In genomic region chr6:46789434-46790358, GRCh38 we compare ENCODE assay signal across 22 cellular contexts. TPM values are rescaled to one million over a fixed set of nuclear protein-coding genes. Genes with fewer than 3 reads are reported as not detected.
DNase-seq lines count a peak whose midpoint lies in the region; ATAC-seq, FAIRE-seq and TF ChIP-seq lines count a peak whose summit lies in the region.
"Had no signal": no experiment of that assay in that cellular context is flagged by ENCODE, and none has a peak within 500 bp of the region (broad histone marks: within the 10 kb centered on the region; RNA-seq: fewer than 3 reads in every experiment).

No MANE protein-coding gene starts in this region.

- H3K27me3 Mint-ChIP-seq in activated CD8-positive, alpha-beta T cell treated with anti-CD3 and anti-CD28 coated beads, Interleukin-2, amount 10 ng/mL, durations not matched to agents 7 days and 5 days (ENCODE audit: low read depth), result no peaks in the 10 kb centered on the region
- H3K27me3 Mint-ChIP-seq: IgD-negative memory B cell had no signal

- no peak overlapping the region for H3K27ac ChIP-seq in GM23248
- H3K27ac ChIP-seq: BLaER1 had no signal

- H3F3A ChIP-seq in GM23248 (ENCODE audit: insufficient read depth), result no peaks in the 10 kb centered on the region

- no peaks in the 10 kb centered on the region for H3K4me1 ChIP-seq in GM23248 (ENCODE audit: insufficient read depth)
- H3K4me1 ChIP-seq: BLaER1 had no signal

- no peaks in the 10 kb centered on the region for H3K36me3 ChIP-seq in bronchial epithelial cell (ENCODE audit: control insufficient read depth, insufficient read depth, low read length)
- no peaks in the 10 kb centered on the region for H3K36me3 ChIP-seq in GM23248 (ENCODE audit: low read depth)
- H3K36me3 ChIP-seq: BLaER1 had no signal

- CTCF ChIA-PET in activated CD8-positive, alpha-beta T cell treated with anti-CD3 and anti-CD28 coated beads, Interleukin-2, amount 10 ng/mL, durations not matched to agents 7 days and 5 days (lab: Charles Lee), result no interaction called here

- intact Hi-C loops in left colon (cut with DNase I, micrococcal nuclease), result no loop called here

- H3K27me3 ChIP-seq in bronchial epithelial cell (ENCODE audit: control insufficient read depth, insufficient read depth, low read length), result no peaks in the 10 kb centered on the region
- no peaks in the 10 kb centered on the region for H3K27me3 ChIP-seq in GM23248 (replicated peaks; ENCODE audit: insufficient read depth)
- H3K27me3 ChIP-seq: BLaER1 had no signal

- no peaks in the 10 kb centered on the region for H3K36me3 Mint-ChIP-seq in activated CD8-positive, alpha-beta T cell treated with anti-CD3 and anti-CD28 coated beads, Interleukin-2, amount 10 ng/mL, durations not matched to agents 7 days and 5 days (ENCODE audit: low read depth)
- H3K36me3 Mint-ChIP-seq: IgD-negative memory B cell had no signal

- WGBS in GM23248 (ENCODE audit: low coverage in 1 of 2, low lambda C conversion rate in 2 of 2, missing lambda C conversion rate in 2 of 2), 2 experiments, result 38 to 52% methylated on average over 4 of the region's 4 CpGs

- POLR2A ChIA-PET in activated CD8-positive, alpha-beta T cell treated with anti-CD3 and anti-CD28 coated beads, Interleukin-2, amount 10 ng/mL, durations not matched to agents 7 days and 5 days (lab: Charles Lee), result no interaction called here

- no peak overlapping the region for H2AFZ ChIP-seq in GM23248
- H2AFZ ChIP-seq: GM23338 had no signal

- no peaks in the 10 kb centered on the region for H3K9me2 ChIP-seq in GM23248 (ENCODE audit: insufficient read depth)

- no peaks in the 10 kb centered on the region for H3K79me2 ChIP-seq in GM23248 (ENCODE audit: insufficient read depth)

- TF ChIP-seq CTCF in bronchial epithelial cell (IDR thresholded peaks at IDR 0.05; ENCODE audit: insufficient read depth, low read length, severe bottlenecking), result no peak
- TF ChIP-seq CTCF in GM13977 (IDR thresholded peaks at IDR 0.05; ENCODE audit: extremely low read depth, insufficient read depth, missing control alignments), result no peak

- no peaks in the 10 kb centered on the region for H3K9me3 ChIP-seq in GM23248 (ENCODE audit: low read depth)
- H3K9me3 ChIP-seq: BLaER1 had no signal

- no peak overlapping the region for H3K4me2 ChIP-seq in GM23248 (ENCODE audit: unreplicated experiment)
- H3K4me2 ChIP-seq: BLaER1, GM23338 had no signal

- no peaks in the 10 kb centered on the region for H3K9me3 Mint-ChIP-seq in activated CD8-positive, alpha-beta T cell treated with anti-CD3 and anti-CD28 coated beads, Interleukin-2, amount 10 ng/mL, durations not matched to agents 7 days and 5 days (ENCODE audit: insufficient read depth)
- H3K9me3 Mint-ChIP-seq: CD4-positive, alpha-beta T cell; GM23338; IgD-negative memory B cell had no signal

- no peak overlapping the region for H3K4me3 Mint-ChIP-seq in activated CD8-positive, alpha-beta T cell treated with anti-CD3 and anti-CD28 coated beads, Interleukin-2, amount 10 ng/mL, durations not matched to agents 7 days and 5 days
- H3K4me3 Mint-ChIP-seq: CD4-positive, alpha-beta T cell; GM23338; IgD-negative memory B cell had no signal

- H3K4me3 ChIP-seq in bronchial epithelial cell (ENCODE audit: low read depth, low read length), result no peak overlapping the region
- H3K4me3 ChIP-seq in GM23248, result no peak overlapping the region
- H3K4me3 ChIP-seq: BLaER1, GM23338 had no signal

- DNase-seq in NOMO-1 treated with DMSO at 0.1 percent for 48 hours (lab: John Stamatoyannopoulos, UW; ENCODE audit: unreplicated experiment) (peak; percentile 93), bronchial epithelial cell (ENCODE audit: low read depth) (no peak), left colon (peak in 1 of 2 donors; percentile 16), GM13977 (ENCODE audit: low spot score) (no peak), NCI-H524 (lab: John Stamatoyannopoulos, UW) (no peak), GM23248 (no peak)
- no peak for DNase-seq in activated CD8-positive, alpha-beta T cell treated with anti-CD3 and anti-CD28 coated beads, Interleukin-2, amount 10 ng/mL, durations not matched to agents 7 days and 5 days
- DNase-seq: CD4-positive, alpha-beta T cell; COR-L47; DMS 273 treated with DMSO at 0.1 percent for 48 hours; DMS79 treated with DMSO at 0.1 percent for 48 hours; Karpas-422; NCI-H1694; NCI-H2081; NCI-H2171; NCI-H526 treated with DMSO at 0.1 percent for 48 hours had no signal

- no peaks in the 10 kb centered on the region for H4K20me1 ChIP-seq in GM23248 (ENCODE audit: insufficient read depth)
- H4K20me1 ChIP-seq: BLaER1 had no signal

- in situ Hi-C loops in GM13977 (cut with MboI; ENCODE audit: low pct_unique_long_range_greater_than_20kb, low sequenced_read_pairs, unreplicated experiment), result no loop called here
- in situ Hi-C loops in GM23248 (cut with MboI), result loop anchor here (25.0 kb wide), 1 partner anchor 377 kb away; no protein-coding TSS in a partner anchor

- no peak overlapping the region for H3K9ac ChIP-seq in GM23248
- H3K9ac ChIP-seq: BLaER1 had no signal

- peak; percentile 85 for ATAC-seq in left colon
- no peak for ATAC-seq in activated CD8-positive, alpha-beta T cell treated with anti-CD3 and anti-CD28 coated beads, Interleukin-2, amount 10 ng/mL, durations not matched to agents 7 days and 5 days
- ATAC-seq: GM23338, Panc1, SK-N-SH treated with all-trans-retinoic acid at 6 μM for 48 hours had no signal

- H3K4me1 Mint-ChIP-seq in activated CD8-positive, alpha-beta T cell treated with anti-CD3 and anti-CD28 coated beads, Interleukin-2, amount 10 ng/mL, durations not matched to agents 7 days and 5 days (ENCODE audit: low read depth), result no peaks in the 10 kb centered on the region
- H3K4me1 Mint-ChIP-seq: GM23338, IgD-negative memory B cell had no signal

- peak; percentile 43 for FAIRE-seq in bronchial epithelial cell (lab: Jason Lieb, UNC)

- no peak overlapping the region for H3K27ac Mint-ChIP-seq in activated CD8-positive, alpha-beta T cell treated with anti-CD3 and anti-CD28 coated beads, Interleukin-2, amount 10 ng/mL, durations not matched to agents 7 days and 5 days
- H3K27ac Mint-ChIP-seq: CD4-positive, alpha-beta T cell; GM23338; IgD-negative memory B cell had no signal

RNA-seq across cellular contexts. Expression of gene MEP1A, which starts 3.5 kb away (rescaled TPM):
- not detected in 2 replicates for total RNA-seq in bronchial epithelial cell
- 100 to 1,000 TPM; 197 to 412 TPM for total RNA-seq in left colon
- total RNA-seq in activated CD8-positive, alpha-beta T cell treated with anti-CD3 and anti-CD28 coated beads, Interleukin-2, amount 10 ng/mL, durations not matched to agents 7 days and 5 days, result not detected
- not detected in 2 replicates for total RNA-seq in GM23248 (2014; rRNA removed; shearing (Covaris generic))
- not detected in 2 replicates for polyA plus RNA-seq in GM23248 (2016; fragmentation: Nextera tagmentation; extraction: Ambion mirVana)
- total RNA-seq: CD4-positive, alpha-beta T cell; GM23338; M059J had no signal
- polyA plus RNA-seq: GM23338, IgD-negative memory B cell had no signal

RNA-seq across cellular contexts. Expression of gene ANKRD66, which starts 43.0 kb away (rescaled TPM):
- not detected in 2 replicates for total RNA-seq in bronchial epithelial cell
- total RNA-seq in left colon, result not detected
- total RNA-seq in activated CD8-positive, alpha-beta T cell treated with anti-CD3 and anti-CD28 coated beads, Interleukin-2, amount 10 ng/mL, durations not matched to agents 7 days and 5 days, result not detected
- total RNA-seq in GM23248 (2014; rRNA removed; shearing (Covaris generic)), result not detected in 2 replicates
- polyA plus RNA-seq in GM23248 (2016; fragmentation: Nextera tagmentation; extraction: Ambion mirVana), result not detected in 2 replicates
- total RNA-seq: CD4-positive, alpha-beta T cell; GM23338; M059J had no signal
- polyA plus RNA-seq: GM23338, IgD-negative memory B cell had no signal

RNA-seq across cellular contexts. Expression of gene PLA2G7, which starts 54.5 kb away (rescaled TPM):
- total RNA-seq in bronchial epithelial cell (not detected in 2 replicates), left colon (1 to 10 TPM in 1 of 2 donors, under 1 TPM in 1; 0.70 to 4.5 TPM)
- total RNA-seq in activated CD8-positive, alpha-beta T cell treated with anti-CD3 and anti-CD28 coated beads, Interleukin-2, amount 10 ng/mL, durations not matched to agents 7 days and 5 days, result not detected
- total RNA-seq in GM23248 (2014; rRNA removed; shearing (Covaris generic)), result not detected in 2 replicates
- polyA plus RNA-seq in GM23248 (2016; fragmentation: Nextera tagmentation; extraction: Ambion mirVana), result not detected in 2 replicates
- total RNA-seq: CD4-positive, alpha-beta T cell had no signal
- polyA plus RNA-seq: IgD-negative memory B cell had no signal

Comparison
In these comparisons a context has a peak if more than half of its experiments do, and no peak if none do; other contexts are left out.
1. RNA of gene MEP1A, which starts 3.5 kb away (total RNA-seq): 197 to 412 TPM in left colon; not detected in bronchial epithelial cell, not detected in activated CD8-positive, alpha-beta T cell treated with anti-CD3 and anti-CD28 coated beads, Interleukin-2, amount 10 ng/mL, durations not matched to agents 7 days and 5 days and not detected in GM23248; every median in the first group is over 100 times any median in the second.